ENCODE assay signal across 23 cellular contexts in genomic region chrX:2859197-2859797, GRCh38.
"Had no signal": no experiment of that assay in that cellular context is flagged by ENCODE, and none has a peak within 500 bp of the region (broad histone marks: within the 10 kb centered on the region; RNA-seq: fewer than 3 reads in every experiment).

No MANE protein-coding gene starts in this region.

- H3K36me3 ChIP-seq: MG63, SJSA1 had no signal

- H3K27ac ChIP-seq: HL-60, SJSA1 had no signal

- DNase-seq: Karpas-422, KG1, MG63, NCI-H1092, NCI-H1105 treated with DMSO at 0.1 percent for 48 hours, NCI-H1417 treated with DMSO at 0.1 percent for 48 hours, NCI-H146, NCI-H1694 treated with DMSO at 0.1 percent for 48 hours, NCI-H1930, NCI-H2081, NCI-H2107, NCI-H2227 treated with DMSO at 0.1 percent for 48 hours, NCI-H524 treated with DMSO at 0.1 percent for 48 hours, NCI-H69, NCI-H774, Right ventricle myocardium superior, RPMI8226, SIG-M5 had no signal

- H3K9me3 ChIP-seq: MG63, SJSA1 had no signal

- FAIRE-seq: HTR-8/SVneo, RCC 7860 had no signal

- H3K27me3 ChIP-seq: MG63, SJSA1 had no signal

- H3K4me3 ChIP-seq: MG63, SJSA1, SK-N-MC had no signal
